1 cellular context compared by ENCODE assay signal in the genomic region with DNA sequence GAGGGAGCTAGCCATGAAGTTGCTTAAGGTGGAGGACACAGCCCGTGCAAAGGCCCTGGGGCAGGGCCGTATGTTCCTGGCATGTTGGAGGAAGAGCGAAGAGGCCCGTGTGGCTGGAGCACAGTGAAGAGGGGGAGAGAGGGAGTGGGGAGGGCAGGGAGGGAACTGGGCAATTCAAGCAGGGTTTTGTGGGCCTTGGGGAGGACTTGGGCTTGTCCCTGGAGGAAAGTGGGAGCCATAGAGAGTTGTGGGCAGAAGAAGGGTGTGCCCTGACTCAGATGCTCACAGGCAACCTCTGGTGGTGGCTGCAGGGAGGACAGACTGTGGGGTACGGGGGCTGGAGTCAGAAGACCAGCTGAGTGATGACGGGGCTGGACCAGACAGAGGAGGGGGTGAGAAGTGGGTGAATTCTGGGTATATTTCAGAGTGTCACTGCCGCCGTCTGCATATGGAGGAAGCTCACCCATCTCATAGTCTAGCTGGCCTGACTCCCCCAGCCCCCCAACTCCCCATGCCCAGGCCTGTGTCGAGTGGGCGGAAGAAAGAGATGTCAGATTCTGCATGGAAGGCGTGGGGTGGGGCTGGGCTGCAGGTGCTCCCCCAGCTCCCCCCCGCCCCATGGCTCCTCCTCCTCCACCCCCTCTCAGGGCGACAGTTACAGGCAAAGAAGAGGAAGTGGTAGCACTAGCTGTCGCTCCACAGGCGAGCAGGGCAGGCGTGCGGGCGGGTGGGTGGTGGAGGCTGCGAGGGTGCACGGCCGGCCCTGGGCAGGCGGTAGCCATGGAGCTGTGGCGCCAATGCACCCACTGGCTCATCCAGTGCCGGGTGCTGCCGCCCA.
TF ChIP-seq lines count a peak whose summit lies in the region.

A gene with protein sequence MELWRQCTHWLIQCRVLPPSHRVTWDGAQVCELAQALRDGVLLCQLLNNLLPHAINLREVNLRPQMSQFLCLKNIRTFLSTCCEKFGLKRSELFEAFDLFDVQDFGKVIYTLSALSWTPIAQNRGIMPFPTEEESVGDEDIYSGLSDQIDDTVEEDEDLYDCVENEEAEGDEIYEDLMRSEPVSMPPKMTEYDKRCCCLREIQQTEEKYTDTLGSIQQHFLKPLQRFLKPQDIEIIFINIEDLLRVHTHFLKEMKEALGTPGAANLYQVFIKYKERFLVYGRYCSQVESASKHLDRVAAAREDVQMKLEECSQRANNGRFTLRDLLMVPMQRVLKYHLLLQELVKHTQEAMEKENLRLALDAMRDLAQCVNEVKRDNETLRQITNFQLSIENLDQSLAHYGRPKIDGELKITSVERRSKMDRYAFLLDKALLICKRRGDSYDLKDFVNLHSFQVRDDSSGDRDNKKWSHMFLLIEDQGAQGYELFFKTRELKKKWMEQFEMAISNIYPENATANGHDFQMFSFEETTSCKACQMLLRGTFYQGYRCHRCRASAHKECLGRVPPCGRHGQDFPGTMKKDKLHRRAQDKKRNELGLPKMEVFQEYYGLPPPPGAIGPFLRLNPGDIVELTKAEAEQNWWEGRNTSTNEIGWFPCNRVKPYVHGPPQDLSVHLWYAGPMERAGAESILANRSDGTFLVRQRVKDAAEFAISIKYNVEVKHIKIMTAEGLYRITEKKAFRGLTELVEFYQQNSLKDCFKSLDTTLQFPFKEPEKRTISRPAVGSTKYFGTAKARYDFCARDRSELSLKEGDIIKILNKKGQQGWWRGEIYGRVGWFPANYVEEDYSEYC (plus strand): TSS at position 681 of the 838 bp plus-strand sequence. CDS start 100 bp downstream, at position 781.

TF ChIP-seq in HEK293, 187 proteins besides CTCF, POLR2A, EP300 and RAD21 (continued from another document):
- TF ChIP-seq REST (tag by site-specific recombination; IDR thresholded peaks at IDR 0.05), result no peak
- peak; percentile 77; the same call in 1 of the 2 replicates for TF ChIP-seq ZNF280D (tag by site-specific recombination; IDR thresholded peaks at IDR 0.05)
- TF ChIP-seq ZNF677 (tag by site-specific recombination; IDR thresholded peaks at IDR 0.05), result no peak
- TF ChIP-seq ZSCAN23 (tag by site-specific recombination; IDR thresholded peaks at IDR 0.05), result no peak
- TF ChIP-seq SP3 (tag by site-specific recombination; IDR thresholded peaks at IDR 0.05), result no peak
- TF ChIP-seq EGR2 (tag by site-specific recombination; IDR thresholded peaks at IDR 0.05; ENCODE audit: low read depth), result peak; percentile 37; the same call in 1 of the 2 replicates
- peak; percentile 87 for TF ChIP-seq ZNF16 (tag by site-specific recombination; IDR thresholded peaks at IDR 0.05; ENCODE audit: low read depth)
- no peak for TF ChIP-seq SP2 (tag by site-specific recombination; IDR thresholded peaks at IDR 0.05)
- TF ChIP-seq, protein P1, sequence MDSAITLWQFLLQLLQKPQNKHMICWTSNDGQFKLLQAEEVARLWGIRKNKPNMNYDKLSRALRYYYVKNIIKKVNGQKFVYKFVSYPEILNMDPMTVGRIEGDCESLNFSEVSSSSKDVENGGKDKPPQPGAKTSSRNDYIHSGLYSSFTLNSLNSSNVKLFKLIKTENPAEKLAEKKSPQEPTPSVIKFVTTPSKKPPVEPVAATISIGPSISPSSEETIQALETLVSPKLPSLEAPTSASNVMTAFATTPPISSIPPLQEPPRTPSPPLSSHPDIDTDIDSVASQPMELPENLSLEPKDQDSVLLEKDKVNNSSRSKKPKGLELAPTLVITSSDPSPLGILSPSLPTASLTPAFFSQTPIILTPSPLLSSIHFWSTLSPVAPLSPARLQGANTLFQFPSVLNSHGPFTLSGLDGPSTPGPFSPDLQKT (IDR thresholded peaks at IDR 0.05; ENCODE audit: borderline replicate concordance, low read depth, low read length), result no peak
- TF ChIP-seq ZBTB10 (tag by site-specific recombination; IDR thresholded peaks at IDR 0.05), result no peak
- peak; percentile 99 for TF ChIP-seq ZNF623 (tag by site-specific recombination; IDR thresholded peaks at IDR 0.05)
- TF ChIP-seq ZNF701 (tag by site-specific recombination; IDR thresholded peaks at IDR 0.05), result no peak
- no peak for TF ChIP-seq YY1 (tag by site-specific recombination; IDR thresholded peaks at IDR 0.05)
- TF ChIP-seq ZNF398 (tag by site-specific recombination; IDR thresholded peaks at IDR 0.05), result no peak
- TF ChIP-seq ZNF660 (tag by site-specific recombination; IDR thresholded peaks at IDR 0.05), result no peak
- no peak for TF ChIP-seq ZNF473 (tag by site-specific recombination; IDR thresholded peaks at IDR 0.05)
- TF ChIP-seq ZNF639 (tag by site-specific recombination; IDR thresholded peaks at IDR 0.05), result no peak
- no peak for TF ChIP-seq ZNF155 (tag by site-specific recombination; IDR thresholded peaks at IDR 0.05)
- no peak for TF ChIP-seq ZNF449 (tag by site-specific recombination; IDR thresholded peaks at IDR 0.05)
- no peak for TF ChIP-seq ZNF133 (tag by site-specific recombination; IDR thresholded peaks at IDR 0.05)
- no peak for TF ChIP-seq ZBTB21 (tag by site-specific recombination; IDR thresholded peaks at IDR 0.05)
- TF ChIP-seq ZNF658 (tag by site-specific recombination; IDR thresholded peaks at IDR 0.05), result no peak
- no peak for TF ChIP-seq OSR2 (tag by site-specific recombination; IDR thresholded peaks at IDR 0.05)
- TF ChIP-seq ZFHX2 (tag by site-specific recombination; conservative IDR thresholded peaks at IDR 0.05), result peak; percentile 57; the same call in 1 of the 2 replicates
- no peak for TF ChIP-seq ZNF146 (tag by site-specific recombination; IDR thresholded peaks at IDR 0.05)
- TF ChIP-seq ZNF184 (tag by site-specific recombination; IDR thresholded peaks at IDR 0.05), result no peak
- TF ChIP-seq ZNF239 (tag by site-specific recombination; IDR thresholded peaks at IDR 0.05), result no peak
- TF ChIP-seq ZNF311 (tag by site-specific recombination; IDR thresholded peaks at IDR 0.05; ENCODE audit: borderline replicate concordance), result no peak
- no peak for TF ChIP-seq ZNF843 (tag by site-specific recombination; IDR thresholded peaks at IDR 0.05)
- TF ChIP-seq WT1 (tag by site-specific recombination; IDR thresholded peaks at IDR 0.05), result no peak
- TF ChIP-seq ZBTB17 (tag by site-specific recombination; IDR thresholded peaks at IDR 0.05), result no peak
- TF ChIP-seq HOXA7 (CRISPR knock-in tag; IDR thresholded peaks at IDR 0.05; ENCODE audit: borderline replicate concordance), result no peak
- no peak for TF ChIP-seq ZNF488 (tag by site-specific recombination; IDR thresholded peaks at IDR 0.05)
